Comparison of ENCODE assay signal across 1 cellular context in the genomic region with DNA sequence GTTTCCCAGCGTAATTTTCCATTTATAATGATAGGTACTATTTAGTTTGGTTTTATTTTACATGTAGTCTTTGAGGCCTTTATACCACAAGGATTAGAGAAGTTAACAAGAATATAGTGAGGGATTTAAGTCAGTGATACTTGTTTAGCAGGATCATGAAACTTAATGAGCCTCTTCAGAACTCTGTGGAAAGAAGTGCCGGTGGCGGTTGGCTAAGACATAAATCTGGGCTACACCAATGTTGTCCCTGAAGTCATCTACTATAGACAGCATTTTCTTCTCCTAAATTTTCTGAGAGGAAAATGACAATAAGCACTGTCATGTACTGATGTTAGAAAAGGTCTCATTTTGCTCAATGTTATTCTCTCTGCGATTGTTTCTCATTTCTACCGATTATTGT.
TF ChIP-seq lines count a peak whose summit lies in the region.

No MANE protein-coding gene starts in this region.

TF ChIP-seq in H1, 55 proteins besides CTCF, POLR2A, EP300 and RAD21 (continued from another document):
- TF ChIP-seq, protein P1, sequence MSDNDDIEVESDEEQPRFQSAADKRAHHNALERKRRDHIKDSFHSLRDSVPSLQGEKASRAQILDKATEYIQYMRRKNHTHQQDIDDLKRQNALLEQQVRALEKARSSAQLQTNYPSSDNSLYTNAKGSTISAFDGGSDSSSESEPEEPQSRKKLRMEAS (IDR thresholded peaks at IDR 0.05), result no peak
- TF ChIP-seq CBX5 (IDR thresholded peaks at IDR 0.05; ENCODE audit: low read depth, low read length), result no peak
- TF ChIP-seq SP2 (IDR thresholded peaks at IDR 0.05; ENCODE audit: low read length), result no peak
- no peak for TF ChIP-seq EZH2 (IDR thresholded peaks at IDR 0.05; ENCODE audit: low read depth, low read length, severe bottlenecking)
- no peak for TF ChIP-seq CHD1 (IDR thresholded peaks at IDR 0.05; ENCODE audit: low read depth, low read length)
